In the genomic region with DNA sequence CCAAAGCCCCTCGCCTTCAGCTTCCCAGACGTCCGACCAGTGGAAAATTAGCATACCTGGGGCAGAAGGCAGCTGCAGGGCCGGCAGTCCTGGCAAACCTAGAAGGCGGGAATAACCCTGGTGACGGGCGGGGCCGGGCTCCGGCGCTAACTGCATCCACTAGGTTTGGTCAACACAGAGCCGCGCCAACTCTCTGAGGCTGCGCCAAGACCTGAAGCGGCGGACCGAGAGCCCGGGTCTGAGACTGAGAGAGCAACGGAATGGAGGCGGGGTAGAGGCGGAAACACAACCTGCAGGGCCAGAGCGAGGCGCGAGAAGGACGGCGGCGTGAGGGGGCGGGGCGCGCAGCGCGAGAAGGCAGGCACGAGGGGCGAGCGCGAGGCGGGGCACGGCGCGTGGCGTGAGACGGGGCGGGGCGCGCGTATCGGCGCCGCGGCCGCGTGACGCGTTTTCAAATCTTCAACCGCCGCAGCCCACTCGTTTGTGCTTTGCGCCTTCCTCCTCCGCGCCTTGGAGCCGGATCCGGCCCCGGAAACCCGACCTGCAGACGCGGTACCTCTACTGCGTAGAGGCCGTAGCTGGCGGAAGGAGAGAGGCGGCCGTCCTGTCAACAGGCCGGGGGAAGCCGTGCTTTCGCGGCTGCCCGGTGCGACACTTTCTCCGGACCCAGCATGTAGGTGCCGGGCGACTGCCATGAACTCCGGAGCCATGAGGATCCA, we compare ENCODE assay signal across 8 cellular contexts. TPM values are rescaled to one million over a fixed set of nuclear protein-coding genes. Genes with fewer than 3 reads are reported as not detected.
A peak's percentile ranks its signal among the peaks of the same experiment; 100 is the strongest.
DNase-seq lines count a peak whose midpoint lies in the region; ATAC-seq, FAIRE-seq and TF ChIP-seq lines count a peak whose summit lies in the region.

A gene with protein sequence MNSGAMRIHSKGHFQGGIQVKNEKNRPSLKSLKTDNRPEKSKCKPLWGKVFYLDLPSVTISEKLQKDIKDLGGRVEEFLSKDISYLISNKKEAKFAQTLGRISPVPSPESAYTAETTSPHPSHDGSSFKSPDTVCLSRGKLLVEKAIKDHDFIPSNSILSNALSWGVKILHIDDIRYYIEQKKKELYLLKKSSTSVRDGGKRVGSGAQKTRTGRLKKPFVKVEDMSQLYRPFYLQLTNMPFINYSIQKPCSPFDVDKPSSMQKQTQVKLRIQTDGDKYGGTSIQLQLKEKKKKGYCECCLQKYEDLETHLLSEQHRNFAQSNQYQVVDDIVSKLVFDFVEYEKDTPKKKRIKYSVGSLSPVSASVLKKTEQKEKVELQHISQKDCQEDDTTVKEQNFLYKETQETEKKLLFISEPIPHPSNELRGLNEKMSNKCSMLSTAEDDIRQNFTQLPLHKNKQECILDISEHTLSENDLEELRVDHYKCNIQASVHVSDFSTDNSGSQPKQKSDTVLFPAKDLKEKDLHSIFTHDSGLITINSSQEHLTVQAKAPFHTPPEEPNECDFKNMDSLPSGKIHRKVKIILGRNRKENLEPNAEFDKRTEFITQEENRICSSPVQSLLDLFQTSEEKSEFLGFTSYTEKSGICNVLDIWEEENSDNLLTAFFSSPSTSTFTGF (plus strand): TSS at position 454 of the 719 bp plus-strand sequence. CDS start 240 bp downstream, at position 694.
A gene with protein sequence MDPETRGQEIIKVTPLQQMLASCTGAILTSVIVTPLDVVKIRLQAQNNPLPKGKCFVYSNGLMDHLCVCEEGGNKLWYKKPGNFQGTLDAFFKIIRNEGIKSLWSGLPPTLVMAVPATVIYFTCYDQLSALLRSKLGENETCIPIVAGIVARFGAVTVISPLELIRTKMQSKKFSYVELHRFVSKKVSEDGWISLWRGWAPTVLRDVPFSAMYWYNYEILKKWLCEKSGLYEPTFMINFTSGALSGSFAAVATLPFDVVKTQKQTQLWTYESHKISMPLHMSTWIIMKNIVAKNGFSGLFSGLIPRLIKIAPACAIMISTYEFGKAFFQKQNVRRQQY (minus strand): TSS at position 321 of the 719 bp plus-strand sequence. CDS start 17,633 bp downstream, outside the sequence.

- peak within 1 kb of the TSS; percentile 92 for H3K27ac ChIP-seq in OCI-LY3 (ENCODE audit: low read length)
- H3K27ac ChIP-seq in endothelial cell of umbilical vein (ENCODE audit: insufficient read depth, low read depth, low read length), result peak within 1 kb of the TSS; percentile 61

- TF ChIP-seq CTCF in OCI-LY3 (IDR thresholded peaks at IDR 0.05; ENCODE audit: low read depth, low read length), result no peak
- no peak for TF ChIP-seq CTCF in endothelial cell of umbilical vein (IDR thresholded peaks at IDR 0.05; ENCODE audit: extremely low read depth in 1 of 2, insufficient read depth in 1 of 2, low read depth in 1 of 2, low read length in 2 of 2)

- peaks cover 49% of the 10 kb centered on the region for H3K36me3 ChIP-seq in OCI-LY3 (replicated peaks; ENCODE audit: low read depth, low read length)
- peaks cover 0 to 2% of the 10 kb centered on the region in 2 experiments for H3K36me3 ChIP-seq in endothelial cell of umbilical vein (ENCODE audit: control insufficient read depth in 2 of 2, extremely low read depth in 1 of 2, insufficient read depth in 2 of 2, low read length in 2 of 2)

- H3K79me2 ChIP-seq in OCI-LY3 (ENCODE audit: low read length) (peaks cover 98% of the 10 kb centered on the region), endothelial cell of umbilical vein (ENCODE audit: control insufficient read depth, insufficient read depth, low read length) (peaks cover 80% of the 10 kb centered on the region)

- H3K4me1 ChIP-seq in OCI-LY3 (ENCODE audit: low read length) (peaks cover 25% of the 10 kb centered on the region), endothelial cell of umbilical vein (ENCODE audit: control insufficient read depth, extremely low read depth, insufficient read depth, low read length) (peaks cover 17% of the 10 kb centered on the region)

- H3K9ac ChIP-seq in OCI-LY3 (ENCODE audit: low read length), result peak within 1 kb of the TSS; percentile 94
- H3K9ac ChIP-seq in endothelial cell of umbilical vein (replicated peaks; ENCODE audit: extremely low read depth, insufficient read depth, low read length), result peak within 1 kb of the TSS; percentile 79

- H3K9me1 ChIP-seq in endothelial cell of umbilical vein (replicated peaks; ENCODE audit: control insufficient read depth, extremely low read depth, insufficient read depth, low read length), result no peaks in the 10 kb centered on the region

- POLR2A ChIA-PET in endothelial cell of umbilical vein (lab: Charles Lee), result no interaction called here

- peak; percentile 96 for TF ChIP-seq POLR2A in endothelial cell of umbilical vein (IDR thresholded peaks at IDR 0.05; ENCODE audit: low read depth, low read length)

- H3K27me3 ChIP-seq in OCI-LY3 (ENCODE audit: low read depth, low read length) (no peaks in the 10 kb centered on the region), endothelial cell of umbilical vein (ENCODE audit: control insufficient read depth in 2 of 2, insufficient read depth in 2 of 2, low read length in 2 of 2) (no peaks in the 10 kb centered on the region)

- DNase-seq in DMS 273 treated with DMSO at 0.1 percent for 48 hours (lab: John Stamatoyannopoulos, UW), result peak; percentile 97
- DNase-seq in HuH-7.5 (ENCODE audit: low spot score), result peak; percentile 77
- peak; percentile 98 for DNase-seq in activated CD8-positive, alpha-beta memory T cell treated with anti-CD3 and anti-CD28 coated beads, Interleukin-2, amount 50 U/mL, for 48 hours
- peak; percentile 94 for DNase-seq in endothelial cell of umbilical vein (ENCODE audit: low read depth, low spot score)
- peak; percentile 88 for DNase-seq in midbrain (lab: John Stamatoyannopoulos, UW)
- peak; percentile 94 to 96 for DNase-seq in stimulated activated CD8-positive, alpha-beta memory T cell treated with anti-CD3 and anti-CD28 coated beads, Interleukin-15, amount 100 ng/mL, for 48 hours (ENCODE audit: low read depth in 2 of 2)

- H3K4me2 ChIP-seq in OCI-LY3 (ENCODE audit: low read length) (peak within 1 kb of the TSS; percentile 80), endothelial cell of umbilical vein (ENCODE audit: insufficient read depth, low read length) (peak within 1 kb of the TSS; percentile 99)

- intact Hi-C loops in endothelial cell of umbilical vein (cut with micrococcal nuclease), result loop anchor here (1.0 to 5.0 kb wide), 6 partner anchors 77 to 723 kb away; a partner anchor contains a TSS

- peak; percentile 83 for FAIRE-seq in endothelial cell of umbilical vein (lab: Jason Lieb, UNC)

- dilution Hi-C loops in endothelial cell of umbilical vein (cut with MboI; ENCODE audit: extremely low pct_ligation_motif_present, low sequenced_read_pairs), result no loop called here

- no TSS peak for BruUV-seq in endothelial cell of umbilical vein (replicated peaks; lab: Mats Ljungman, UMichigan)

- H3K4me3 ChIP-seq in OCI-LY3 (ENCODE audit: low read length) (peak within 1 kb of the TSS; percentile 89), endothelial cell of umbilical vein (replicated peaks in 1 of 3; ENCODE audit: insufficient read depth in 1 of 3, low read depth in 1 of 3, low read length in 3 of 3) (peak within 1 kb of the TSS; percentile 93 to 100 (median 98))

- CTCF ChIA-PET in endothelial cell of umbilical vein (lab: Charles Lee), result interaction anchor here (1.2 to 2.4 kb wide), 3 partner anchors 79 to 370 kb away, joined by 3 to 9 read pairs (median 5); no protein-coding TSS in a partner anchor

- H4K20me1 ChIP-seq in OCI-LY3 (ENCODE audit: insufficient read depth, low read length), result peaks cover 4% of the 10 kb centered on the region; the same call in 1 of the 2 replicates
- H4K20me1 ChIP-seq in endothelial cell of umbilical vein (replicated peaks; ENCODE audit: control insufficient read depth, extremely low read depth, insufficient read depth, low read length), result no peaks in the 10 kb centered on the region

- H3K9me3 ChIP-seq in OCI-LY3 (ENCODE audit: insufficient read depth, low read length) (peaks cover 14% of the 10 kb centered on the region), endothelial cell of umbilical vein (replicated peaks; ENCODE audit: control insufficient read depth, insufficient read depth, low read length) (no peaks in the 10 kb centered on the region)

- ATAC-seq in GM21528 (IDR thresholded peaks at IDR 0.05; ENCODE audit: low FRiP score, unreplicated experiment), result peak; percentile 93

- peak within 1 kb of the TSS; percentile 82 for H2AFZ ChIP-seq in OCI-LY3 (ENCODE audit: low read depth, low read length)
- H2AFZ ChIP-seq in endothelial cell of umbilical vein (ENCODE audit: low read depth, low read length), result peak within 1 kb of the TSS; percentile 92

TF ChIP-seq in endothelial cell of umbilical vein, 7 proteins besides CTCF, POLR2A, EP300 and RAD21 (continues in another document):
- no peak for TF ChIP-seq EZH2 (IDR thresholded peaks at IDR 0.05; ENCODE audit: borderline replicate concordance, low read depth, low read length, severe bottlenecking)
- peak; percentile 15 for TF ChIP-seq FOS (IDR thresholded peaks at IDR 0.05; ENCODE audit: borderline replicate concordance, insufficient read depth, low read length)
- TF ChIP-seq, protein P1, sequence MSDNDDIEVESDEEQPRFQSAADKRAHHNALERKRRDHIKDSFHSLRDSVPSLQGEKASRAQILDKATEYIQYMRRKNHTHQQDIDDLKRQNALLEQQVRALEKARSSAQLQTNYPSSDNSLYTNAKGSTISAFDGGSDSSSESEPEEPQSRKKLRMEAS (IDR thresholded peaks at IDR 0.05; ENCODE audit: insufficient read depth, insufficient read length), result peak; percentile 85
- TF ChIP-seq POLR2AphosphoS5 (IDR thresholded peaks at IDR 0.05; ENCODE audit: insufficient read depth, low read depth, low read length), result peak; percentile 95
- TF ChIP-seq JUN (IDR thresholded peaks at IDR 0.05; ENCODE audit: borderline replicate concordance, insufficient read depth, insufficient read length, low read depth), result no peak

RNA-seq across cellular contexts. Expression of the first gene that starts in this region (rescaled TPM):
- total RNA-seq in endothelial cell of umbilical vein, result 35.8 and 39.7 TPM in 2 replicates
- 2.6 and 3.7 TPM in 2 replicates for polyA plus RNA-seq in endothelial cell of umbilical vein
- polyA plus RNA-seq in endothelial cell of umbilical vein (2011; cell fraction: cytosol; rRNA removed), result 7.7 TPM in 2 replicates
- 7.9 and 14.4 TPM in 2 replicates for polyA plus RNA-seq in endothelial cell of umbilical vein (2011; cell fraction: nucleus; rRNA removed)
- polyA plus RNA-seq in endothelial cell of umbilical vein (2012), result 13.0 and 35.6 TPM in 2 replicates
- 3.9 and 4.9 TPM in 2 replicates for polyA minus RNA-seq in endothelial cell of umbilical vein
- 14.4 TPM for polyA minus RNA-seq in endothelial cell of umbilical vein (2011; cell fraction: cytosol; rRNA and poly(A)+ RNA removed)
- 6.1 and 12.4 TPM in 2 replicates for polyA minus RNA-seq in endothelial cell of umbilical vein (2011; cell fraction: nucleus; rRNA and poly(A)+ RNA removed)

RNA-seq across cellular contexts. Expression of the second gene that starts in this region (rescaled TPM):
- total RNA-seq in endothelial cell of umbilical vein, result 17.1 and 21.6 TPM in 2 replicates
- polyA plus RNA-seq in endothelial cell of umbilical vein, result 4.7 and 7.1 TPM in 2 replicates
- 5.2 and 5.5 TPM in 2 replicates for polyA plus RNA-seq in endothelial cell of umbilical vein (2011; cell fraction: cytosol; rRNA removed)
- 17.0 and 25.6 TPM in 2 replicates for polyA plus RNA-seq in endothelial cell of umbilical vein (2011; cell fraction: nucleus; rRNA removed)
- polyA plus RNA-seq in endothelial cell of umbilical vein (2012), result 9.8 and 10.4 TPM in 2 replicates
- 4.7 and 5.0 TPM in 2 replicates for polyA minus RNA-seq in endothelial cell of umbilical vein
- polyA minus RNA-seq in endothelial cell of umbilical vein (2011; cell fraction: cytosol; rRNA and poly(A)+ RNA removed), result 6.6 TPM
- 8.4 and 12.6 TPM in 2 replicates for polyA minus RNA-seq in endothelial cell of umbilical vein (2011; cell fraction: nucleus; rRNA and poly(A)+ RNA removed)

Comparison
In these comparisons a context has a peak if more than half of its experiments do, and no peak if none do; other contexts are left out.
1. Peak in every context shown above with its lines: DNase-seq, ATAC-seq, H3K4me3 ChIP-seq and H3K27ac ChIP-seq.